ENCODE assay signal across 8 cellular contexts in genomic region chr12:7935464-7935772, GRCh38. TPM values are rescaled to one million over a fixed set of nuclear protein-coding genes. Genes with fewer than 3 reads are reported as not detected.
DNase-seq lines count a peak whose midpoint lies in the region; ATAC-seq, FAIRE-seq and TF ChIP-seq lines count a peak whose summit lies in the region.

No MANE protein-coding gene starts in this region.

- H3K36me3 ChIP-seq in HAP-1 (replicated peaks): no peaks in the 10 kb centered on the region; the same call in 1 of the 2 replicates

- intact Hi-C loops in posterior vena cava (cut with DNase I): no loop called here

- TF ChIP-seq RAD21 in A549 (conservative IDR thresholded peaks at IDR 0.05 in 1 of 2, IDR thresholded peaks at IDR 0.05 in 1 of 2): no peak

- peak overlapping the region; percentile 74 for H3K4me2 ChIP-seq in A549

- peaks cover 15% of the 10 kb centered on the region for H3K4me1 ChIP-seq in A549
- H3K4me1 ChIP-seq in HAP-1: peaks cover 14% of the 10 kb centered on the region

- CTCF ChIA-PET in A549 (lab: Yijun Ruan, JAX): interaction anchor here (0.6 to 5.8 kb wide), 5 partner anchors 16 to 100 kb away, joined by 3 to 66 read pairs (median 3); no protein-coding TSS in a partner anchor

- FAIRE-seq in A549 (lab: Jason Lieb, UNC): no peak

- in situ Hi-C loops in HAP-1 (cut with MboI; ENCODE audit: low sequenced_read_pairs): no loop called here

- no peak for TF ChIP-seq POLR2A in A549 (IDR thresholded peaks at IDR 0.05; ENCODE audit: low read length)

- WGBS in A549 (ENCODE audit: missing lambda C conversion rate): 34% methylated on average over 4 of the region's 4 CpGs

- no peak for ATAC-seq in A549
- no peak for ATAC-seq in stimulated activated naive CD8-positive, alpha-beta T cell treated with anti-CD3 and anti-CD28 coated beads, Interleukin-15, Interleukin-2, amounts not matched to agents 100 U/mL and 50 U/mL, for 24 hours

- H3K27ac ChIP-seq in A549 (peak overlapping the region; percentile 65 to 85), caudate nucleus (ENCODE audit: low read depth, low read length) (peak overlapping the region; percentile 85)

- DNase-seq in A549 (ENCODE audit: low read depth in 1 of 2, low spot score in 1 of 2) (no peak), HAP-1 (ENCODE audit: low spot score in 2 of 2) (no peak), caudate nucleus (lab: John Stamatoyannopoulos, UW) (peak in 5 of 61 donors; percentile 6 to 28 (median 7)), midbrain (lab: John Stamatoyannopoulos, UW) (peak; percentile 31), posterior vena cava (ENCODE audit: low spot score) (no peak), A172 (ENCODE audit: low spot score) (no peak), CD1c-positive myeloid dendritic cell (ENCODE audit: extremely low spot score) (no peak)
- DNase-seq in stimulated activated naive CD8-positive, alpha-beta T cell treated with anti-CD3 and anti-CD28 coated beads, Interleukin-15, Interleukin-2, amounts not matched to agents 100 U/mL and 50 U/mL, for 24 hours: no peak

- no peak for TF ChIP-seq CTCF in A549 (IDR thresholded peaks at IDR 0.05)

- H3K4me3 ChIP-seq in A549: peak overlapping the region; percentile 51
- H3K4me3 ChIP-seq in HAP-1: peak overlapping the region; percentile 34

- TF ChIP-seq EP300 in A549 (IDR thresholded peaks at IDR 0.05): no peak

- H3K27me3 ChIP-seq in HAP-1 (ENCODE audit: low read depth): no peaks in the 10 kb centered on the region

- no peaks in the 10 kb centered on the region for H3K9me3 ChIP-seq in A549
- no peaks in the 10 kb centered on the region for H3K9me3 ChIP-seq in HAP-1

- POLR2A ChIA-PET in A549 (lab: Yijun Ruan, JAX): interaction anchor here (0.6 to 2.1 kb wide), 4 partner anchors 25 to 59 kb away, joined by 6 to 127 read pairs (median 12); no protein-coding TSS in a partner anchor

TF ChIP-seq in A549, 52 proteins besides CTCF, POLR2A, EP300 and RAD21:
- no peak for TF ChIP-seq MAX (IDR thresholded peaks at IDR 0.05)
- no peak for TF ChIP-seq BCL3 (IDR thresholded peaks at IDR 0.05)
- no peak for TF ChIP-seq HES2 (IDR thresholded peaks at IDR 0.05)
- no peak for TF ChIP-seq KDM1A (IDR thresholded peaks at IDR 0.05; ENCODE audit: low read depth)
- TF ChIP-seq EHMT2 (IDR thresholded peaks at IDR 0.05; ENCODE audit: low read depth): no peak
- TF ChIP-seq FOXS1 (CRISPR knock-in tag; IDR thresholded peaks at IDR 0.05): no peak
- no peak for TF ChIP-seq ATOH8 (CRISPR knock-in tag; IDR thresholded peaks at IDR 0.05; ENCODE audit: low read depth)
- TF ChIP-seq NPAS2 (CRISPR knock-in tag; IDR thresholded peaks at IDR 0.05; ENCODE audit: borderline replicate concordance): no peak
- TF ChIP-seq CHD4 (IDR thresholded peaks at IDR 0.05; ENCODE audit: borderline replicate concordance): no peak
- no peak for TF ChIP-seq ELK1 (IDR thresholded peaks at IDR 0.05; ENCODE audit: low read depth, low read length)
- no peak for TF ChIP-seq RNF2 (IDR thresholded peaks at IDR 0.05; ENCODE audit: borderline replicate concordance, low read depth)
- no peak for TF ChIP-seq MAZ (IDR thresholded peaks at IDR 0.05; ENCODE audit: borderline replicate concordance, low read depth, low read length)
- no peak for TF ChIP-seq JUN (IDR thresholded peaks at IDR 0.05)

RNA-seq across cellular contexts. Expression of gene SLC2A3, which starts 0.6 kb away (rescaled TPM):
- 52.4 and 56.4 TPM in 2 replicates for polyA plus RNA-seq in A549 (2011; rRNA removed)
- polyA plus RNA-seq in A549 (2012; cell fraction: cytosol; rRNA removed): 8.3 and 11.1 TPM in 2 replicates
- polyA plus RNA-seq in A549 (2012; cell fraction: nucleus; rRNA removed): 15.0 and 23.3 TPM in 2 replicates
- polyA plus RNA-seq in A549 (2017; fragmentation: RNase III; extraction: RNeasy Plus Mini Kit Qiagen cat#74134 plus additional on column Dnase treatment): 7.8 to 13.3 TPM (median 8.7 TPM) in 3 replicates
- 72.9 and 109 TPM in 2 replicates for polyA minus RNA-seq in A549 (2011; rRNA and poly(A)+ RNA removed)
- 100 to 1,000 TPM in 1 of 2 donors, 10 to 100 TPM in 1; 74.3 to 103 TPM for total RNA-seq in posterior vena cava
- total RNA-seq in A172 (2014; rRNA removed; shearing (Covaris generic)): 16.3 and 17.0 TPM in 2 replicates
